Comparison of ENCODE assay signal across 18 cellular contexts in the genomic region with DNA sequence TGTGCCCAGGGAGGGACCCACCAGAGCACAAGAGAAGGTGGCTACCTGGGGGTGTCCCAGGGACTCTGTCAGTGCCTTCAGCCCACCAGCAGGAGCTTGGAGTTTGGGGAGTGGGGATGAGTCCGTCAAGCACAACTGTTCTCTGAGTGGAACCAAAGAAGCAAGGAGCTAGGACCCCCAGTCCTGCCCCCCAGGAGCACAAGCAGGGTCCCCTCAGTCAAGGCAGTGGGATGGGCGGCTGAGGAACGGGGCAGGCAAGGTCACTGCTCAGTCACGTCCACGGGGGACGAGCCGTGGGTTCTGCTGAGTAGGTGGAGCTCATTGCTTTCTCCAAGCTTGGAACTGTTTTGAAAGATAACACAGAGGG. TPM values are rescaled to one million over a fixed set of nuclear protein-coding genes. Genes with fewer than 3 reads are reported as not detected.
DNase-seq lines count a peak whose midpoint lies in the region; ATAC-seq, FAIRE-seq and TF ChIP-seq lines count a peak whose summit lies in the region.
"Had no signal": no experiment of that assay in that cellular context is flagged by ENCODE, and none has a peak within 500 bp of the region (broad histone marks: within the 10 kb centered on the region; RNA-seq: fewer than 3 reads in every experiment).

No MANE protein-coding gene starts in this region.

- no peaks in the 10 kb centered on the region for H3K27me3 ChIP-seq in A673 (replicated peaks; ENCODE audit: insufficient read depth, low read depth, low read length, poor library complexity)
- no peaks in the 10 kb centered on the region for H3K27me3 ChIP-seq in HL-60 (ENCODE audit: insufficient read depth, poor library complexity, severe bottlenecking)
- H3K27me3 ChIP-seq in GM12878 (replicated peaks in 1 of 2; ENCODE audit: control insufficient read depth in 2 of 2, insufficient read depth in 2 of 2, low read length in 1 of 2), result no peaks in the 10 kb centered on the region
- no peaks in the 10 kb centered on the region for H3K27me3 ChIP-seq in BE2C
- H3K27me3 ChIP-seq: MG63, upper lobe of left lung had no signal

- H3K9me3 ChIP-seq in A673 (ENCODE audit: low read depth, low read length, poor library complexity, severe bottlenecking) (no peaks in the 10 kb centered on the region), GM12878 (replicated peaks; ENCODE audit: control insufficient read depth, insufficient read depth, low read length) (no peaks in the 10 kb centered on the region), BE2C (no peaks in the 10 kb centered on the region)
- H3K9me3 ChIP-seq: MG63, upper lobe of left lung had no signal

- ATAC-seq in GM12878 (no peak), naive B cell (ENCODE audit: low read depth in 2 of 2) (no peak), HG02759 (IDR thresholded peaks at IDR 0.05; ENCODE audit: unreplicated experiment) (no peak), HG03045 (IDR thresholded peaks at IDR 0.05; ENCODE audit: unreplicated experiment) (no peak)

- TF ChIP-seq POLR2A in GM12878 (IDR thresholded peaks at IDR 0.05; ENCODE audit: low read depth, low read length), result no peak

- H3K36me3 ChIP-seq in A673 (ENCODE audit: insufficient read depth, low read length, poor library complexity, severe bottlenecking), result peaks cover 55% of the 10 kb centered on the region
- peaks cover 2 to 9% of the 10 kb centered on the region in 2 experiments; a peak in 3 of 4 replicates for H3K36me3 ChIP-seq in GM12878 (ENCODE audit: control insufficient read depth in 2 of 2, insufficient read depth in 2 of 2, low read length in 1 of 2)
- H3K36me3 ChIP-seq in BE2C, result peaks cover 35% of the 10 kb centered on the region
- H3K36me3 ChIP-seq: MG63 had no signal

- intact Hi-C loops in A673 (cut with micrococcal nuclease; ENCODE audit: unreplicated experiment), result no loop called here
- intact Hi-C loops in GM12878 (cut with micrococcal nuclease; ENCODE audit: unreplicated experiment), result no loop called here

- in situ Hi-C loops in GM12878 (cut with MboI), result no loop called here

- no peaks in the 10 kb centered on the region; the same call in 1 of the 2 replicates for H3K79me2 ChIP-seq in GM12878 (ENCODE audit: control insufficient read depth, insufficient read depth, low read length)

- RAD21 ChIA-PET in GM12878 (lab: Charles Lee; ENCODE audit: unreplicated experiment), result interaction anchor here (0.6 to 1.7 kb wide), 4 partner anchors 10 to 109 kb away, joined by 3 to 5 read pairs (median 4); a partner anchor contains a TSS

- H3K36me3 Mint-ChIP-seq in naive B cell, result no peaks in the 10 kb centered on the region

- TF ChIP-seq CTCF in A673 (conservative IDR thresholded peaks at IDR 0.05; ENCODE audit: low read depth, low read length) (no peak), HL-60 (IDR thresholded peaks at IDR 0.05; ENCODE audit: insufficient read depth, low read length) (no peak), GM12878 (IDR thresholded peaks at IDR 0.05 in 2 of 3, conservative IDR thresholded peaks at IDR 0.05 in 1 of 3; ENCODE audit: control insufficient read depth in 2 of 3, extremely low read depth in 1 of 3, insufficient read depth in 1 of 3, low read depth in 3 of 3, low read length in 3 of 3) (no peak), BE2C (IDR thresholded peaks at IDR 0.05; ENCODE audit: low read depth, low read length) (no peak)

- no peak for TF ChIP-seq EP300 in GM12878 (IDR thresholded peaks at IDR 0.05; ENCODE audit: borderline replicate concordance in 1 of 2, control insufficient read depth in 1 of 2, low read depth in 2 of 2, low read length in 2 of 2)

- no peak overlapping the region for H3K27ac ChIP-seq in A673 (ENCODE audit: low read depth, low read length, poor library complexity, severe bottlenecking)
- H3K27ac ChIP-seq in HL-60 (replicated peaks), result peak overlapping the region; percentile 70
- H3K27ac ChIP-seq in GM12878 (ENCODE audit: control insufficient read depth, insufficient read depth), result no peak overlapping the region
- H3K27ac ChIP-seq: upper lobe of left lung had no signal

- no peaks in the 10 kb centered on the region for H3K27me3 Mint-ChIP-seq in naive B cell

- H4K20me1 ChIP-seq in GM12878 (ENCODE audit: control insufficient read depth, insufficient read depth), result no peaks in the 10 kb centered on the region

- no peak for TF ChIP-seq RAD21 in GM12878 (IDR thresholded peaks at IDR 0.05; ENCODE audit: insufficient read depth, low read depth, low read length)

- no peak overlapping the region for H3K9ac ChIP-seq in GM12878 (ENCODE audit: control insufficient read depth, insufficient read depth, low read length)

- H3K27ac Mint-ChIP-seq in naive B cell, result peak overlapping the region in 5 of 6 donors; percentile 87 to 96 (median 93)

- H3K4me3 ChIP-seq in A673 (ENCODE audit: low read depth, low read length, poor library complexity, severe bottlenecking) (no peak overlapping the region), HL-60 (replicated peaks; ENCODE audit: insufficient read depth, low read length) (no peak overlapping the region), GM12878 (no peak overlapping the region), BE2C (ENCODE audit: low read depth, low read length) (no peak overlapping the region)
- H3K4me3 ChIP-seq: lung, MG63, upper lobe of left lung had no signal

- peaks cover 41 to 49% (median 45%) of the 10 kb centered on the region in 3 donors for H3K4me1 Mint-ChIP-seq in naive B cell

- H2AFZ ChIP-seq in GM12878 (ENCODE audit: control insufficient read depth, low read depth, low read length), result no peak overlapping the region

- POLR2A ChIA-PET in A673 (lab: Charles Lee; ENCODE audit: low non-redundant PET) (interaction anchor here (0.5 kb wide), 1 partner anchor 343 kb away, joined by 6 read pairs; no protein-coding TSS in a partner anchor), GM12878 (lab: Charles Lee) (no interaction called here)

- BruUV-seq in A673 (replicated peaks; lab: Mats Ljungman, UMichigan) (TSS peak; percentile 93), GM12878 (replicated peaks; lab: Mats Ljungman, UMichigan) (TSS peak; percentile 80)

- no peak overlapping the region for H3K4me2 ChIP-seq in GM12878 (ENCODE audit: control insufficient read depth, insufficient read depth)

- FAIRE-seq in GM12878 (lab: Jason Lieb, UNC), result no peak

- SMC1A ChIA-PET in GM12878 (lab: Charles Lee; ENCODE audit: uncharacterized antibody, unreplicated experiment), result interaction anchor here (1.1 to 1.9 kb wide), 5 partner anchors 9 to 31 kb away, joined by 3 to 6 read pairs (median 4); no protein-coding TSS in a partner anchor

- H3K4me1 ChIP-seq in A673 (ENCODE audit: insufficient read depth, low read length, poor library complexity, severe bottlenecking) (no peaks in the 10 kb centered on the region), GM12878 (ENCODE audit: control insufficient read depth, insufficient read depth, low read length) (peaks cover 28% of the 10 kb centered on the region), BE2C (no peaks in the 10 kb centered on the region)
- H3K4me1 ChIP-seq: upper lobe of left lung had no signal

- CTCF ChIA-PET in A673 (lab: Charles Lee) (no interaction called here), GM12878 (lab: Yijun Ruan, JAX) (interaction anchor here (1.0 to 2.9 kb wide), 7 partner anchors 11 to 184 kb away, joined by 3 to 9 read pairs (median 4); a partner anchor contains a TSS)

- H3K9me3 Mint-ChIP-seq in naive B cell, result no peaks in the 10 kb centered on the region

- DNase-seq in A673 (ENCODE audit: low spot score) (no peak), HL-60 (ENCODE audit: low read depth in 1 of 2, low spot score in 1 of 2) (no peak), GM12878 (ENCODE audit: low read depth, low spot score) (no peak), naive B cell (no peak), NCI-H510A (lab: John Stamatoyannopoulos, UW) (no peak), BE2C (no peak)
- DNase-seq: activated CD4-positive, alpha-beta T cell treated with anti-CD3 and anti-CD28 coated beads, Interleukin-2, amount 50 U/mL, for 1 hour; activated naive CD4-positive, alpha-beta T cell; central memory CD4-positive, alpha-beta T cell; GOT3; MG63; stimulated activated CD4-positive, alpha-beta T cell treated with anti-CD3 and anti-CD28 coated beads, Interleukin-15, amount 100 ng/mL, for 24 hours; upper lobe of left lung had no signal

- H3K4me3 Mint-ChIP-seq in naive B cell, result peak overlapping the region in 7 of 8 donors; percentile 45 to 90 (median 64)

- 67% methylated on average over 7 of the region's 7 CpGs for WGBS in GM12878 (ENCODE audit: insufficient coverage, insufficient replicate concordance, low lambda C conversion rate, missing lambda C conversion rate)

RNA-seq across cellular contexts. Expression of a gene that starts 13.8 kb away (rescaled TPM):
- total RNA-seq in A673 (2021) (283 and 293 TPM in 2 replicates), GM12878 (2014; rRNA removed) (110 and 131 TPM in 2 replicates), GM12878 (2014; rRNA removed; fragmentation: Illumina TruSeq; extraction: Trizol) (102 and 110 TPM in 2 replicates), GM12878 (2021) (155 and 167 TPM in 2 replicates)
- total RNA-seq in GM12878 (2013; cell fraction: nucleolus; rRNA removed), result 42.5 and 42.9 TPM in 2 replicates
- 46.6 TPM for polyA plus RNA-seq in GM12878 (2011; ENCODE audit: low read depth)
- polyA plus RNA-seq in GM12878 (2011; rRNA removed) (57.5 and 96.3 TPM in 2 replicates), GM12878 (2014; fragmentation: Illumina TruSeq; extraction: Trizol) (82.9 and 170 TPM in 2 replicates), GM12878 (2014; fragmentation: Nextera tagmentation; extraction: Ambion mirVana) (10 to 100 TPM in 1 of 2 experiments, 1 to 10 TPM in 1; 5.4 to 16.9 TPM), GM12878 (2014; rRNA removed) (185 and 204 TPM in 2 replicates), GM12878 (2016; fragmentation: Nextera tagmentation; extraction: Ambion mirVana) (100 to 1,000 TPM; 191 to 195 TPM), naive B cell (ENCODE audit: low read depth in 6 of 6) (100 to 1,000 TPM in 3 of 6 donors, 10 to 100 TPM in 3; 48.3 to 120 (median 100) TPM)
- 139 and 172 TPM in 2 replicates for polyA plus RNA-seq in GM12878 (2011; cell fraction: cytosol; rRNA removed)
- polyA plus RNA-seq in GM12878 (2011; cell fraction: nucleus; rRNA removed), result 53.0 and 55.2 TPM in 2 replicates
- 79.4 and 173 TPM in 2 replicates for polyA plus RNA-seq in GM12878 (2012)
- 118 and 121 TPM in 2 replicates for polyA minus RNA-seq in GM12878 (2011; rRNA and poly(A)+ RNA removed)
- 26.1 and 33.1 TPM in 2 replicates for polyA minus RNA-seq in GM12878 (2011; cell fraction: cytosol; rRNA and poly(A)+ RNA removed)
- 5.1 and 9.5 TPM in 2 replicates for polyA minus RNA-seq in GM12878 (2011; cell fraction: nucleus; rRNA and poly(A)+ RNA removed)
- 1,292 TPM for polyA plus RNA-seq in BE2C (2012; ENCODE audit: insufficient read depth, insufficient read length, low read depth)
- total RNA-seq: OCI-LY7 had no signal

RNA-seq across cellular contexts. Expression of a gene that starts 46.5 kb away (rescaled TPM):
- total RNA-seq in A673 (2021) (0.19 TPM in 1 of 2 replicates, not detected in the other), GM12878 (2014; rRNA removed) (11.2 and 12.3 TPM in 2 replicates), GM12878 (2014; rRNA removed; fragmentation: Illumina TruSeq; extraction: Trizol) (18.1 and 19.2 TPM in 2 replicates), GM12878 (2021) (26.8 and 30.1 TPM in 2 replicates)
- total RNA-seq in GM12878 (2013; cell fraction: nucleolus; rRNA removed), result 20.6 and 24.6 TPM in 2 replicates
- 12.4 TPM for polyA plus RNA-seq in GM12878 (2011; ENCODE audit: low read depth)
- polyA plus RNA-seq in GM12878 (2011; rRNA removed) (16.5 and 26.9 TPM in 2 replicates), GM12878 (2014; fragmentation: Illumina TruSeq; extraction: Trizol) (20.4 and 24.4 TPM in 2 replicates), GM12878 (2014; fragmentation: Nextera tagmentation; extraction: Ambion mirVana) (1 to 10 TPM; 2.1 to 5.5 TPM), GM12878 (2014; rRNA removed) (23.4 and 23.5 TPM in 2 replicates), GM12878 (2016; fragmentation: Nextera tagmentation; extraction: Ambion mirVana) (10 to 100 TPM; 12.6 to 13.2 TPM), naive B cell (ENCODE audit: low read depth in 6 of 6) (under 1 TPM in 3 of 6 donors, not detected in 3; 0.12 to 0.56 (median 0.21) TPM)
- 26.5 and 38.7 TPM in 2 replicates for polyA plus RNA-seq in GM12878 (2011; cell fraction: cytosol; rRNA removed)
- polyA plus RNA-seq in GM12878 (2011; cell fraction: nucleus; rRNA removed), result 39.0 and 48.7 TPM in 2 replicates
- 17.2 and 17.7 TPM in 2 replicates for polyA plus RNA-seq in GM12878 (2012)
- 60.8 and 66.5 TPM in 2 replicates for polyA minus RNA-seq in GM12878 (2011; rRNA and poly(A)+ RNA removed)
- 6.0 and 6.2 TPM in 2 replicates for polyA minus RNA-seq in GM12878 (2011; cell fraction: cytosol; rRNA and poly(A)+ RNA removed)
- 10.9 and 19.2 TPM in 2 replicates for polyA minus RNA-seq in GM12878 (2011; cell fraction: nucleus; rRNA and poly(A)+ RNA removed)
- polyA plus RNA-seq in BE2C (2012; ENCODE audit: insufficient read depth, insufficient read length, low read depth), result not detected
- total RNA-seq: osteocyte had no signal

Comparison
In these comparisons a context has a peak if more than half of its experiments do, and no peak if none do; other contexts are left out.
1. RNA of a gene that starts 46.5 kb away (total RNA-seq): 11.2 to 30.1 TPM in GM12878; 0.19 TPM in A673; every median in the first group is over 10 times any median in the second.